Comparison of ENCODE assay signal across 9 cellular contexts in genomic region chr15:70494861-70495571, GRCh38.
DNase-seq lines count a peak whose midpoint lies in the region; ATAC-seq and TF ChIP-seq lines count a peak whose summit lies in the region.
"Had no signal": no experiment of that assay in that cellular context is flagged by ENCODE, and none has a peak within 500 bp of the region (broad histone marks: within the 10 kb centered on the region; RNA-seq: fewer than 3 reads in every experiment).

No MANE protein-coding gene starts in this region.

- WGBS in stomach, 5 donors: 25 to 34% (median 32%) methylated on average over 8 of the region's 8 CpGs

- H3K9me3 ChIP-seq in stomach: no peaks in the 10 kb centered on the region

- no peaks in the 10 kb centered on the region for H3K36me3 ChIP-seq in stomach

- intact Hi-C loops in left cardiac atrium (cut with DNase I) (no loop called here), left ventricle myocardium superior (cut with micrococcal nuclease) (no loop called here), stomach (cut with DNase I; ENCODE audit: low total_unique reads) (no loop called here)

- peaks cover 19 to 60% (median 32%) of the 10 kb centered on the region in 4 donors for H3K4me1 ChIP-seq in stomach

- H3K27me3 ChIP-seq in stomach: no peaks in the 10 kb centered on the region

- no peak overlapping the region for H3K4me3 ChIP-seq in stomach

- ATAC-seq in left cardiac atrium (peak in 1 of 2 donors; percentile 75), left ventricle myocardium superior (no peak), HG03095 (IDR thresholded peaks at IDR 0.05; ENCODE audit: unreplicated experiment) (no peak)
- ATAC-seq: Right ventricle myocardium inferior had no signal

- H3K27ac ChIP-seq in stomach: peak overlapping the region in 3 of 5 donors; percentile 5 to 62 (median 26)

- TF ChIP-seq POLR2A in stomach (IDR thresholded peaks at IDR 0.05): no peak

- no peak for TF ChIP-seq CTCF in stomach (IDR thresholded peaks at IDR 0.05)

- DNase-seq in left cardiac atrium (peak; percentile 17), left ventricle myocardium superior (no peak), RPMI7951 (ENCODE audit: low read depth) (peak; percentile 99), fibroblast of gingiva (ENCODE audit: low read depth) (peak; percentile 51), stomach (no peak), NCI-H1694 (lab: John Stamatoyannopoulos, UW) (no peak), NCI-H774 (lab: John Stamatoyannopoulos, UW) (no peak)

- TF ChIP-seq EP300 in stomach (IDR thresholded peaks at IDR 0.05): no peak

Comparison
In these comparisons a context has a peak if more than half of its experiments do, and no peak if none do; other contexts are left out.
1. DNase-seq: peak in left cardiac atrium (single experiment), RPMI7951 (single experiment) and fibroblast of gingiva (single experiment); none in left ventricle myocardium superior (single experiment), stomach (single experiment), NCI-H1694 (single experiment) and NCI-H774 (single experiment).